ENCODE assay signal across 7 cellular contexts in genomic region chr19:34773555-34773864, GRCh38. TPM values are rescaled to one million over a fixed set of nuclear protein-coding genes. Genes with fewer than 3 reads are reported as not detected.
DNase-seq lines count a peak whose midpoint lies in the region; ATAC-seq and TF ChIP-seq lines count a peak whose summit lies in the region.

No MANE protein-coding gene starts in this region.

- WGBS in hepatocyte (ENCODE audit: low lambda C conversion rate, missing lambda C conversion rate) = 54% methylated on average over 2 of the region's 2 CpGs
- 79 to 84% (median 82%) methylated on average over 2 of the region's 2 CpGs for WGBS in spleen, 5 donors

- peaks cover 3% of the 10 kb centered on the region for H3K36me3 Mint-ChIP-seq in activated B cell treated with CpG ODN at 0.5 μM for 24 hours (ENCODE audit: low read depth)

- CTCF ChIA-PET in activated B cell treated with CpG ODN at 0.5 μM for 24 hours (lab: Charles Lee) = no interaction called here

- TF ChIP-seq POLR2A in spleen (IDR thresholded peaks at IDR 0.05) = no peak

- TF ChIP-seq CTCF in activated B cell treated with CpG ODN at 0.5 μM for 24 hours (IDR thresholded peaks at IDR 0.05) (no peak), hepatocyte (IDR thresholded peaks at IDR 0.05; ENCODE audit: poor library complexity) (no peak), spleen (IDR thresholded peaks at IDR 0.05 in 8 of 11, conservative IDR thresholded peaks at IDR 0.05 in 3 of 11) (no peak)

- DNase-seq in HAP-1 (ENCODE audit: low spot score in 2 of 2) = no peak
- no peak for DNase-seq in activated B cell treated with CpG ODN at 0.5 μM for 24 hours
- DNase-seq in hepatocyte (ENCODE audit: low spot score) = no peak
- DNase-seq in spleen = no peak
- DNase-seq in NCI-H128 (lab: John Stamatoyannopoulos, UW; ENCODE audit: unreplicated experiment) = no peak

- in situ Hi-C loops in HAP-1 (cut with MboI; ENCODE audit: low sequenced_read_pairs) = no loop called here

- peaks cover 5% of the 10 kb centered on the region for H3K4me1 ChIP-seq in HAP-1
- peaks cover 9% of the 10 kb centered on the region for H3K4me1 ChIP-seq in hepatocyte (ENCODE audit: insufficient read depth)
- H3K4me1 ChIP-seq in spleen = peaks cover 0 to 21% (median 14%) of the 10 kb centered on the region in 6 donors

- H3K79me2 ChIP-seq in hepatocyte = peaks cover 16% of the 10 kb centered on the region

- POLR2A ChIA-PET in activated B cell treated with CpG ODN at 0.5 μM for 24 hours (lab: Charles Lee) = no interaction called here

- H4K20me1 ChIP-seq in hepatocyte (ENCODE audit: insufficient read depth, poor library complexity, severe bottlenecking) = no peaks in the 10 kb centered on the region

- H3K27me3 Mint-ChIP-seq in activated B cell treated with CpG ODN at 0.5 μM for 24 hours = peaks cover 17% of the 10 kb centered on the region

- H3K27ac ChIP-seq in hepatocyte = no peak overlapping the region
- peak overlapping the region in 4 of 8 donors; percentile 69 to 88 (median 86) for H3K27ac ChIP-seq in spleen

- no peaks in the 10 kb centered on the region for H3K27me3 ChIP-seq in HAP-1 (ENCODE audit: low read depth)
- no peaks in the 10 kb centered on the region for H3K27me3 ChIP-seq in hepatocyte
- H3K27me3 ChIP-seq in spleen (replicated peaks in 1 of 7) = peaks cover 0 to 6% (median 0%) of the 10 kb centered on the region in 7 donors

- H3K4me3 Mint-ChIP-seq in activated B cell treated with CpG ODN at 0.5 μM for 24 hours = peak overlapping the region; percentile 48

- H3K36me3 ChIP-seq in HAP-1 (replicated peaks) = no peaks in the 10 kb centered on the region
- H3K36me3 ChIP-seq in hepatocyte (replicated peaks; ENCODE audit: insufficient read depth, low read depth) = no peaks in the 10 kb centered on the region
- H3K36me3 ChIP-seq in spleen = peaks cover 0 to 24% (median 4%) of the 10 kb centered on the region in 6 donors

- no peaks in the 10 kb centered on the region for H3K9me2 ChIP-seq in hepatocyte (replicated peaks; ENCODE audit: insufficient read depth)

- intact Hi-C loops in activated B cell treated with CpG ODN at 0.5 μM for 24 hours (cut with micrococcal nuclease) = loop anchor here (1.0 kb wide), 2 partner anchors 39 to 96 kb away; partner anchors contain the start of genes SCGB2B2, ZNF181 and ZNF302
- intact Hi-C loops in spleen (cut with DNase I; ENCODE audit: low total_unique reads) = no loop called here

- H3K9me3 ChIP-seq in HAP-1 (peaks cover 5% of the 10 kb centered on the region; the same call in 1 of the 2 replicates), hepatocyte (ENCODE audit: low read depth) (no peaks in the 10 kb centered on the region), spleen (peaks cover 0 to 37% (median 2%) of the 10 kb centered on the region in 8 donors)

- H2AFZ ChIP-seq in hepatocyte = peak overlapping the region; percentile 84

- peaks cover 15% of the 10 kb centered on the region for H3K4me1 Mint-ChIP-seq in activated B cell treated with CpG ODN at 0.5 μM for 24 hours

- H3K4me2 ChIP-seq in hepatocyte = peak overlapping the region; percentile 98

- H3K27ac Mint-ChIP-seq in activated B cell treated with CpG ODN at 0.5 μM for 24 hours = no peak overlapping the region

- no peak for ATAC-seq in activated B cell treated with CpG ODN at 0.5 μM for 24 hours (ENCODE audit: low read depth)
- ATAC-seq in HG02571 (IDR thresholded peaks at IDR 0.05; ENCODE audit: unreplicated experiment) = no peak
- no peak for ATAC-seq in HG03342 (IDR thresholded peaks at IDR 0.05; ENCODE audit: unreplicated experiment)

- H3K4me3 ChIP-seq in HAP-1 (peak overlapping the region; percentile 54), hepatocyte (no peak overlapping the region), spleen (peak overlapping the region; percentile 76 to 89 (median 85))

- H3K9me3 Mint-ChIP-seq in activated B cell treated with CpG ODN at 0.5 μM for 24 hours = peaks cover 3% of the 10 kb centered on the region

RNA-seq across cellular contexts. Expression of gene ZNF599, which starts 0.5 kb away (rescaled TPM):
- total RNA-seq in activated B cell treated with CpG ODN at 0.5 μM for 24 hours (3.1 and 3.6 TPM in 2 replicates), hepatocyte (6.0 and 6.1 TPM in 2 replicates), spleen (10 to 100 TPM in 1 of 7 donors, 1 to 10 TPM in 6; 3.3 to 10.5 (median 7.7) TPM)
- polyA plus RNA-seq in hepatocyte (6.2 and 7.6 TPM in 2 replicates), spleen (1 to 10 TPM; 4.9 to 5.8 (median 4.9) TPM)

RNA-seq across cellular contexts. Expression of gene ZNF181, which starts 39.5 kb away (rescaled TPM):
- total RNA-seq in activated B cell treated with CpG ODN at 0.5 μM for 24 hours (8.2 and 8.7 TPM in 2 replicates), hepatocyte (14.5 and 30.0 TPM in 2 replicates), spleen (10 to 100 TPM in 6 of 7 donors, 1 to 10 TPM in 1; 7.9 to 36.5 (median 13.8) TPM)
- polyA plus RNA-seq in hepatocyte (11.5 and 11.7 TPM in 2 replicates), spleen (10 to 100 TPM in 1 of 3 donors, 1 to 10 TPM in 2; 6.8 to 13.4 (median 7.2) TPM)
